12 cellular contexts compared by ENCODE assay signal in genomic region chr1:207849016-207849415, GRCh38.
A peak's percentile ranks its signal among the peaks of the same experiment; 100 is the strongest.
DNase-seq lines count a peak whose midpoint lies in the region; ATAC-seq, FAIRE-seq and TF ChIP-seq lines count a peak whose summit lies in the region.
"Had no signal": no experiment of that assay in that cellular context is flagged by ENCODE, and none has a peak within 500 bp of the region (broad histone marks: within the 10 kb centered on the region; RNA-seq: fewer than 3 reads in every experiment).

No MANE protein-coding gene starts in this region.

- H3K9me3 ChIP-seq in CD4-positive, alpha-beta memory T cell (ENCODE audit: control insufficient read depth in 1 of 2, low read length in 2 of 2), result no peaks in the 10 kb centered on the region
- no peaks in the 10 kb centered on the region for H3K9me3 ChIP-seq in GM12878 (replicated peaks; ENCODE audit: control insufficient read depth, insufficient read depth, low read length)
- no peaks in the 10 kb centered on the region for H3K9me3 ChIP-seq in naive thymus-derived CD4-positive, alpha-beta T cell (ENCODE audit: control insufficient read depth in 2 of 3, low read length in 3 of 3)

- no peaks in the 10 kb centered on the region for H3K27me3 ChIP-seq in CD4-positive, alpha-beta memory T cell (ENCODE audit: insufficient read depth, low read length)
- H3K27me3 ChIP-seq in GM12878 (replicated peaks in 1 of 2; ENCODE audit: control insufficient read depth in 2 of 2, insufficient read depth in 2 of 2, low read length in 1 of 2), result no peaks in the 10 kb centered on the region
- H3K27me3 ChIP-seq in naive thymus-derived CD4-positive, alpha-beta T cell (ENCODE audit: control insufficient read depth in 2 of 2, insufficient read depth in 2 of 2, low read length in 2 of 2), result no peaks in the 10 kb centered on the region

- TF ChIP-seq CTCF in 22Rv1 (IDR thresholded peaks at IDR 0.05), result no peak
- no peak for TF ChIP-seq CTCF in GM12878 (IDR thresholded peaks at IDR 0.05 in 2 of 3, conservative IDR thresholded peaks at IDR 0.05 in 1 of 3; ENCODE audit: control insufficient read depth in 2 of 3, extremely low read depth in 1 of 3, insufficient read depth in 1 of 3, low read depth in 3 of 3, low read length in 3 of 3)

- no peak overlapping the region for H2AFZ ChIP-seq in GM12878 (ENCODE audit: control insufficient read depth, low read depth, low read length)

- H3K4me3 Mint-ChIP-seq in CD4-positive, alpha-beta memory T cell, result peak overlapping the region in 7 of 8 donors; percentile 66 to 85 (median 72)
- H3K4me3 Mint-ChIP-seq in naive thymus-derived CD4-positive, alpha-beta T cell, result peak overlapping the region; percentile 51 to 78 (median 63)

- H3K79me2 ChIP-seq in GM12878 (ENCODE audit: control insufficient read depth, insufficient read depth, low read length), result no peaks in the 10 kb centered on the region

- intact Hi-C loops in CD4-positive, alpha-beta memory T cell (cut with micrococcal nuclease), result loop anchor here (2.0 kb wide), 1 partner anchor 16 kb away; no protein-coding TSS in a partner anchor
- intact Hi-C loops in GM12878 (cut with micrococcal nuclease; ENCODE audit: unreplicated experiment) (no loop called here), sciatic nerve (cut with DNase I) (no loop called here)
- intact Hi-C loops in naive thymus-derived CD4-positive, alpha-beta T cell (cut with micrococcal nuclease), result loop anchor here (1.0 to 2.0 kb wide), 3 partner anchors 10 to 20 kb away; no protein-coding TSS in a partner anchor

- CTCF ChIA-PET in CD4-positive, alpha-beta memory T cell (lab: Charles Lee; ENCODE audit: partially characterized antibody), result interaction anchor here (0.8 to 5.2 kb wide), 2 partner anchors 11 to 20 kb away, joined by 3 to 19 read pairs; no protein-coding TSS in a partner anchor
- CTCF ChIA-PET in GM12878 (lab: Yijun Ruan, JAX), result interaction anchor here (0.7 to 2.1 kb wide), 5 partner anchors 8 to 49 kb away, joined by 3 to 8 read pairs (median 4); no protein-coding TSS in a partner anchor
- CTCF ChIA-PET in naive thymus-derived CD4-positive, alpha-beta T cell (lab: Charles Lee), result interaction anchor here (0.8 to 1.3 kb wide), 3 partner anchors 13 to 18 kb away, joined by 3 to 4 read pairs (median 3); no protein-coding TSS in a partner anchor

- TF ChIP-seq EP300 in GM12878 (IDR thresholded peaks at IDR 0.05; ENCODE audit: borderline replicate concordance in 1 of 2, control insufficient read depth in 1 of 2, low read depth in 2 of 2, low read length in 2 of 2), result no peak

- DNase-seq in CD4-positive, alpha-beta memory T cell, result no peak
- DNase-seq in GM12878 (ENCODE audit: low read depth, low spot score) (no peak), sciatic nerve (ENCODE audit: low spot score) (no peak), NCI-H2081 (lab: John Stamatoyannopoulos, UW) (no peak)
- DNase-seq in naive thymus-derived CD4-positive, alpha-beta T cell, result no peak
- DNase-seq in NK-92 treated with Interleukin-12 subunit alpha and Interleukin-12 subunit beta, amount 100 ng/mL, for 24 hours (lab: John Stamatoyannopoulos, UW), result no peak
- DNase-seq: GOT3, NCI-H187 treated with DMSO at 0.1 percent for 48 hours had no signal

- no peaks in the 10 kb centered on the region for H3K36me3 ChIP-seq in CD4-positive, alpha-beta memory T cell (ENCODE audit: insufficient read depth, low read length)
- H3K36me3 ChIP-seq in GM12878 (ENCODE audit: control insufficient read depth in 2 of 2, insufficient read depth in 2 of 2, low read length in 1 of 2), result peaks cover 2% of the 10 kb centered on the region in 2 experiments; a peak in 2 of 4 replicates
- peaks cover 0 to 13% (median 0%) of the 10 kb centered on the region in 3 experiments for H3K36me3 ChIP-seq in naive thymus-derived CD4-positive, alpha-beta T cell (ENCODE audit: control insufficient read depth in 2 of 3, insufficient read depth in 3 of 3, low read length in 3 of 3)

- TF ChIP-seq POLR2A in GM12878 (IDR thresholded peaks at IDR 0.05; ENCODE audit: low read depth, low read length), result no peak

- H3K4me3 ChIP-seq in CD4-positive, alpha-beta memory T cell (ENCODE audit: low read length in 2 of 2), result no peak overlapping the region
- no peak overlapping the region for H3K4me3 ChIP-seq in GM12878
- no peak overlapping the region for H3K4me3 ChIP-seq in naive thymus-derived CD4-positive, alpha-beta T cell (ENCODE audit: low read length)

- POLR2A ChIA-PET in CD4-positive, alpha-beta memory T cell (lab: Charles Lee; ENCODE audit: partially characterized antibody), result interaction anchor here (1.3 to 3.9 kb wide), 5 partner anchors 14 to 25 kb away, joined by 5 to 18 read pairs (median 6); no protein-coding TSS in a partner anchor
- POLR2A ChIA-PET in GM12878 (lab: Charles Lee), result interaction anchor here (1.0 to 1.6 kb wide), 3 partner anchors 16 to 25 kb away, joined by 4 to 5 read pairs (median 4); no protein-coding TSS in a partner anchor
- POLR2A ChIA-PET in naive thymus-derived CD4-positive, alpha-beta T cell (lab: Charles Lee), result interaction anchor here (1.6 to 2.6 kb wide), 3 partner anchors 8 to 26 kb away, joined by 3 to 9 read pairs (median 5); no protein-coding TSS in a partner anchor

- H3K4me1 Mint-ChIP-seq in CD4-positive, alpha-beta memory T cell, result peaks cover 74 to 98% (median 87%) of the 10 kb centered on the region in 4 donors
- peaks cover 74 to 97% (median 92%) of the 10 kb centered on the region in 7 donors for H3K4me1 Mint-ChIP-seq in naive thymus-derived CD4-positive, alpha-beta T cell

- H3K27me3 Mint-ChIP-seq in CD4-positive, alpha-beta memory T cell, result no peaks in the 10 kb centered on the region
- H3K27me3 Mint-ChIP-seq in naive thymus-derived CD4-positive, alpha-beta T cell, result no peaks in the 10 kb centered on the region

- H3K9ac ChIP-seq in GM12878 (ENCODE audit: control insufficient read depth, insufficient read depth, low read length), result no peak overlapping the region

- SMC1A ChIA-PET in GM12878 (lab: Charles Lee; ENCODE audit: uncharacterized antibody, unreplicated experiment), result interaction anchor here (1.3 to 4.2 kb wide), 4 partner anchors 13 to 37 kb away, joined by 3 to 13 read pairs (median 7); no protein-coding TSS in a partner anchor

- TF ChIP-seq RAD21 in GM12878 (IDR thresholded peaks at IDR 0.05; ENCODE audit: insufficient read depth, low read depth, low read length), result no peak

- in situ Hi-C loops in GM12878 (cut with MboI), result no loop called here

- RAD21 ChIA-PET in GM12878 (lab: Charles Lee; ENCODE audit: unreplicated experiment), result interaction anchor here (0.8 to 1.7 kb wide), 3 partner anchors 15 to 20 kb away, joined by 3 to 5 read pairs (median 3); no protein-coding TSS in a partner anchor

- no peak for ATAC-seq in GM12878
- ATAC-seq in naive thymus-derived CD4-positive, alpha-beta T cell, result no peak
- ATAC-seq in GM21737 (IDR thresholded peaks at IDR 0.05; ENCODE audit: unreplicated experiment), result no peak
- no peak for ATAC-seq in sciatic nerve

- H3K4me1 ChIP-seq in CD4-positive, alpha-beta memory T cell (ENCODE audit: insufficient read depth, low read length), result peaks cover 77% of the 10 kb centered on the region
- H3K4me1 ChIP-seq in GM12878 (ENCODE audit: control insufficient read depth, insufficient read depth, low read length), result peaks cover 3% of the 10 kb centered on the region; the same call in 1 of the 2 replicates
- peaks cover 47 to 70% of the 10 kb centered on the region in 2 donors for H3K4me1 ChIP-seq in naive thymus-derived CD4-positive, alpha-beta T cell (ENCODE audit: control insufficient read depth in 2 of 2, insufficient read depth in 2 of 2, low read length in 2 of 2)

- H3K27ac Mint-ChIP-seq in CD4-positive, alpha-beta memory T cell, result peak overlapping the region; percentile 65 to 92 (median 87)
- H3K27ac Mint-ChIP-seq in naive thymus-derived CD4-positive, alpha-beta T cell, result peak overlapping the region; percentile 26 to 88 (median 79)

- H3K36me3 Mint-ChIP-seq in CD4-positive, alpha-beta memory T cell, result peaks cover 29 to 63% of the 10 kb centered on the region in 2 donors
- peaks cover 0 to 27% (median 21%) of the 10 kb centered on the region in 5 donors for H3K36me3 Mint-ChIP-seq in naive thymus-derived CD4-positive, alpha-beta T cell

- BruUV-seq in GM12878 (replicated peaks; lab: Mats Ljungman, UMichigan), result no TSS peak

- no peaks in the 10 kb centered on the region for H4K20me1 ChIP-seq in GM12878 (ENCODE audit: control insufficient read depth, insufficient read depth)

- no peak for FAIRE-seq in GM12878 (lab: Jason Lieb, UNC)
- FAIRE-seq: colon, urothelium cell line had no signal

- H3K9me3 Mint-ChIP-seq in CD4-positive, alpha-beta memory T cell, result no peaks in the 10 kb centered on the region
- no peaks in the 10 kb centered on the region for H3K9me3 Mint-ChIP-seq in naive thymus-derived CD4-positive, alpha-beta T cell

- 87% methylated on average over 3 of the region's 3 CpGs for WGBS in GM12878 (ENCODE audit: insufficient coverage, insufficient replicate concordance, low lambda C conversion rate, missing lambda C conversion rate)

- H3K4me2 ChIP-seq in GM12878 (ENCODE audit: control insufficient read depth, insufficient read depth), result no peak overlapping the region

- H3K27ac ChIP-seq in 22Rv1 (peak overlapping the region; percentile 76), GM12878 (ENCODE audit: control insufficient read depth, insufficient read depth) (no peak overlapping the region)
- H3K27ac ChIP-seq in CD4-positive, alpha-beta memory T cell (ENCODE audit: low read depth, low read length), result no peak overlapping the region
- H3K27ac ChIP-seq in naive thymus-derived CD4-positive, alpha-beta T cell (ENCODE audit: low read depth, low read length), result no peak overlapping the region

TF ChIP-seq in GM12878, 131 proteins besides CTCF, POLR2A, EP300 and RAD21 (continues in another document):
- TF ChIP-seq CHD2 (IDR thresholded peaks at IDR 0.05; ENCODE audit: borderline replicate concordance, low read depth, low read length), result no peak
- TF ChIP-seq TCF3 (IDR thresholded peaks at IDR 0.05; ENCODE audit: borderline replicate concordance, insufficient read depth, low read depth, low read length), result no peak
- TF ChIP-seq NKRF (conservative IDR thresholded peaks at IDR 0.05), result no peak

Comparison
In these comparisons a context has a peak if more than half of its experiments do, and no peak if none do; other contexts are left out.
1. intact Hi-C loops: an anchor here in CD4-positive, alpha-beta memory T cell (2.0 kb wide) and naive thymus-derived CD4-positive, alpha-beta T cell (1.0 to 2.0 kb wide); none called in GM12878 and sciatic nerve.